In genomic region chr17:79729761-79730160, GRCh38 we compare ENCODE assay signal across 1 cellular context.
TF ChIP-seq lines count a peak whose summit lies in the region.

No MANE protein-coding gene starts in this region.

TF ChIP-seq in HepG2, 621 proteins besides CTCF, POLR2A, EP300 and RAD21:
- no peak for TF ChIP-seq GABPA (IDR thresholded peaks at IDR 0.05; ENCODE audit: low read depth, low read length)
- no peak for TF ChIP-seq GABPA (CRISPR knock-in tag; IDR thresholded peaks at IDR 0.05; ENCODE audit: low read depth)
- no peak for TF ChIP-seq ZNF792 (CRISPR knock-in tag; IDR thresholded peaks at IDR 0.05)
- no peak for TF ChIP-seq GTF3A (CRISPR knock-in tag; conservative IDR thresholded peaks at IDR 0.05)
- TF ChIP-seq ZNF451 (CRISPR knock-in tag; IDR thresholded peaks at IDR 0.05) = no peak
